Comparison of ENCODE assay signal across 11 cellular contexts in the genomic region with DNA sequence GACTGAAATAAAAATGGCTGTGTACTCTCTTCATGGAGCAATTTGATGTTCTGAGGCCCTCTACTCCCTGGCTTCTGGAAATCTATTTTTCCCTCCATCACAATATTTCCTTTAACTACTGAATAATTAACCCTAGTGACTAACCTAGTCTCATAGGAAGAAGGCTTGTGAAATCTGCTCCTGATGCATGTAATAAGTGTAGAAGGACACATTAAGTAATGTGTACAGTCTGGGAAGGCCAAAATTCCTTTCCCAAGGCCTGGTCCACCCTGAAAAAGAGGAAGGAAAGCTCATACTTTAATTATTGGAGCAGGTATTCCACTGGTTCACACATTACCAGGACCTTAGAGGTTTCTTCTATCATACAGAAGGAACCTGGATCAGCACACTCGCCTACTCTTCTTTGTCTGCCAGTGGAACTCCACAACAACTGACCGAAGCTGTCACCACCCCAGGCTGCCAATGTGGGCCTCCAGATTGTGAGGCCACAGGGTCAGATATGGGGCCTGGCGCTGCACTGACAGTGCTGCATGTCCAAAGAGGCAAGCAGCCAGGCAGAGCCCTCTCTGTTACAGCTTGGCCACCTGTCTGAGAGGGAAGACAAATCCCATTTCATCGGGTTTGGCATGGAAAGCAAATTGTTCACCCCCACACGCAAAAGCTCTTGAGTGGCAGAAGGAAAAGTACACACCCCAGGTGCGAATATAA. TPM values are rescaled to one million over a fixed set of nuclear protein-coding genes. Genes with fewer than 3 reads are reported as not detected.
DNase-seq lines count a peak whose midpoint lies in the region; ATAC-seq and TF ChIP-seq lines count a peak whose summit lies in the region.
"Had no signal": no experiment of that assay in that cellular context is flagged by ENCODE, and none has a peak within 500 bp of the region (broad histone marks: within the 10 kb centered on the region; RNA-seq: fewer than 3 reads in every experiment).

No MANE protein-coding gene starts in this region.

- no peaks in the 10 kb centered on the region for H3K27me3 ChIP-seq in adrenal gland

- CTCF ChIA-PET in activated CD8-positive, alpha-beta memory T cell treated with anti-CD3 and anti-CD28 coated beads, Interleukin-2, amount 10 ng/mL, durations not matched to agents 7 days and 5 days (lab: Charles Lee) = interaction anchor here (1.0 to 2.8 kb wide), 8 partner anchors 9 to 189 kb away, joined by 3 to 11 read pairs (median 4); no protein-coding TSS in a partner anchor

- TF ChIP-seq CTCF in adrenal gland (IDR thresholded peaks at IDR 0.05) = no peak

- DNase-seq in activated CD8-positive, alpha-beta memory T cell treated with anti-CD3 and anti-CD28 coated beads, Interleukin-2, amount 10 ng/mL, durations not matched to agents 7 days and 5 days = no peak
- no peak for DNase-seq in activated CD8-positive, alpha-beta memory T cell treated with anti-CD3 and anti-CD28 coated beads for 24 hours
- peak in 5 of 7 donors; percentile 14 to 39 (median 34) for DNase-seq in adrenal gland
- peak; percentile 72 for DNase-seq in left cardiac atrium
- DNase-seq in stimulated activated naive CD8-positive, alpha-beta T cell treated with anti-CD3 and anti-CD28 coated beads, Interleukin-15, amount 100 ng/mL, for 72 hours = no peak
- DNase-seq in NCI-H146 (lab: John Stamatoyannopoulos, UW) = no peak
- DNase-seq: immature natural killer cell had no signal

- H3K4me3 ChIP-seq in adrenal gland = no peak overlapping the region

- intact Hi-C loops in adrenal gland (cut with DNase I) = no loop called here
- intact Hi-C loops in left cardiac atrium (cut with DNase I) = no loop called here

- no peaks in the 10 kb centered on the region for H3K9me3 ChIP-seq in adrenal gland (replicated peaks in 1 of 3)

- no peaks in the 10 kb centered on the region for H3K27me3 Mint-ChIP-seq in activated CD8-positive, alpha-beta memory T cell treated with anti-CD3 and anti-CD28 coated beads, Interleukin-2, amount 10 ng/mL, durations not matched to agents 7 days and 5 days
- H3K27me3 Mint-ChIP-seq in stimulated activated naive CD8-positive, alpha-beta T cell treated with anti-CD3 and anti-CD28 coated beads, Interleukin-15, amount 100 ng/mL, for 72 hours = no peaks in the 10 kb centered on the region
- H3K27me3 Mint-ChIP-seq: B cell, type B pancreatic cell had no signal

- peaks cover 8 to 35% of the 10 kb centered on the region in 2 donors for H3K4me1 ChIP-seq in adrenal gland (replicated peaks in 1 of 2)

- H3K4me1 Mint-ChIP-seq in activated CD8-positive, alpha-beta memory T cell treated with anti-CD3 and anti-CD28 coated beads, Interleukin-2, amount 10 ng/mL, durations not matched to agents 7 days and 5 days = peaks cover 93% of the 10 kb centered on the region
- peaks cover 96% of the 10 kb centered on the region for H3K4me1 Mint-ChIP-seq in stimulated activated naive CD8-positive, alpha-beta T cell treated with anti-CD3 and anti-CD28 coated beads, Interleukin-15, amount 100 ng/mL, for 72 hours

- H3K9me3 Mint-ChIP-seq in activated CD8-positive, alpha-beta memory T cell treated with anti-CD3 and anti-CD28 coated beads, Interleukin-2, amount 10 ng/mL, durations not matched to agents 7 days and 5 days (ENCODE audit: low read depth) = no peaks in the 10 kb centered on the region
- H3K9me3 Mint-ChIP-seq in stimulated activated naive CD8-positive, alpha-beta T cell treated with anti-CD3 and anti-CD28 coated beads, Interleukin-15, amount 100 ng/mL, for 72 hours = no peaks in the 10 kb centered on the region
- H3K9me3 Mint-ChIP-seq: immature natural killer cell, type B pancreatic cell had no signal

- peak overlapping the region; percentile 55 for H3K27ac Mint-ChIP-seq in activated CD8-positive, alpha-beta memory T cell treated with anti-CD3 and anti-CD28 coated beads, Interleukin-2, amount 10 ng/mL, durations not matched to agents 7 days and 5 days
- H3K27ac Mint-ChIP-seq in stimulated activated naive CD8-positive, alpha-beta T cell treated with anti-CD3 and anti-CD28 coated beads, Interleukin-15, amount 100 ng/mL, for 72 hours = peak overlapping the region in 1 of 2 donors; percentile 98
- H3K27ac Mint-ChIP-seq: B cell, type B pancreatic cell had no signal

- TF ChIP-seq POLR2A in adrenal gland (IDR thresholded peaks at IDR 0.05) = no peak

- WGBS in adrenal gland, 4 donors = 61 to 72% (median 70%) methylated on average over 5 to 6 of the region's 6 CpGs

- peak overlapping the region in 4 of 5 donors; percentile 12 to 70 (median 54) for H3K27ac ChIP-seq in adrenal gland

- H3K36me3 ChIP-seq in adrenal gland (replicated peaks in 1 of 2) = no peaks in the 10 kb centered on the region

- no peak overlapping the region for H3K4me3 Mint-ChIP-seq in activated CD8-positive, alpha-beta memory T cell treated with anti-CD3 and anti-CD28 coated beads, Interleukin-2, amount 10 ng/mL, durations not matched to agents 7 days and 5 days
- peak overlapping the region; percentile 8 to 66 for H3K4me3 Mint-ChIP-seq in stimulated activated naive CD8-positive, alpha-beta T cell treated with anti-CD3 and anti-CD28 coated beads, Interleukin-15, amount 100 ng/mL, for 72 hours
- H3K4me3 Mint-ChIP-seq: B cell, immature natural killer cell, type B pancreatic cell had no signal

- ATAC-seq in activated CD8-positive, alpha-beta memory T cell treated with anti-CD3 and anti-CD28 coated beads, Interleukin-2, amount 10 ng/mL, durations not matched to agents 7 days and 5 days = no peak
- peak; percentile 88 to 94 for ATAC-seq in left cardiac atrium
- ATAC-seq in stimulated activated naive CD8-positive, alpha-beta T cell treated with anti-CD3 and anti-CD28 coated beads, Interleukin-15, amount 100 ng/mL, for 72 hours = no peak
- ATAC-seq in GM18858 (IDR thresholded peaks at IDR 0.05; ENCODE audit: unreplicated experiment) = no peak
- ATAC-seq in HG03354 (IDR thresholded peaks at IDR 0.05; ENCODE audit: poor library complexity, severe bottlenecking, unreplicated experiment) = no peak

- peaks cover 51% of the 10 kb centered on the region for H3K36me3 Mint-ChIP-seq in activated CD8-positive, alpha-beta memory T cell treated with anti-CD3 and anti-CD28 coated beads, Interleukin-2, amount 10 ng/mL, durations not matched to agents 7 days and 5 days
- H3K36me3 Mint-ChIP-seq: type B pancreatic cell had no signal

RNA-seq across cellular contexts. Expression of a gene that starts 54.4 kb away (rescaled TPM):
- 10 to 100 TPM; 30.8 to 35.9 TPM for total RNA-seq in activated CD8-positive, alpha-beta memory T cell treated with anti-CD3 and anti-CD28 coated beads, Interleukin-2, amount 10 ng/mL, durations not matched to agents 7 days and 5 days
- 10 to 100 TPM in 7 of 8 donors, 1 to 10 TPM in 1; 8.7 to 31.1 (median 16.4) TPM for total RNA-seq in adrenal gland
- 10 to 100 TPM; 25.8 to 40.1 (median 29.9) TPM for polyA plus RNA-seq in adrenal gland
- 10 to 100 TPM; 13.0 to 14.2 TPM for total RNA-seq in left cardiac atrium

Comparison
In these comparisons a context has a peak if more than half of its experiments do, and no peak if none do; other contexts are left out.
1. ATAC-seq: peak in left cardiac atrium (2 of 2); none in activated CD8-positive, alpha-beta memory T cell treated with anti-CD3 and anti-CD28 coated beads, Interleukin-2, amount 10 ng/mL, durations not matched to agents 7 days and 5 days (single experiment), stimulated activated naive CD8-positive, alpha-beta T cell treated with anti-CD3 and anti-CD28 coated beads, Interleukin-15, amount 100 ng/mL, for 72 hours (single experiment), GM18858 (single experiment) and HG03354 (single experiment).
2. DNase-seq: peak in adrenal gland (5 of 7) and left cardiac atrium (single experiment); none in activated CD8-positive, alpha-beta memory T cell treated with anti-CD3 and anti-CD28 coated beads, Interleukin-2, amount 10 ng/mL, durations not matched to agents 7 days and 5 days (single experiment), activated CD8-positive, alpha-beta memory T cell treated with anti-CD3 and anti-CD28 coated beads for 24 hours (single experiment), stimulated activated naive CD8-positive, alpha-beta T cell treated with anti-CD3 and anti-CD28 coated beads, Interleukin-15, amount 100 ng/mL, for 72 hours (0 of 2) and NCI-H146 (single experiment).